17 cellular contexts compared by ENCODE assay signal in genomic region chrX:24341795-24342194, GRCh38. TPM values are rescaled to one million over a fixed set of nuclear protein-coding genes. Genes with fewer than 3 reads are reported as not detected.
A peak's percentile ranks its signal among the peaks of the same experiment; 100 is the strongest.
DNase-seq lines count a peak whose midpoint lies in the region; TF ChIP-seq lines count a peak whose summit lies in the region.
"Had no signal": no experiment of that assay in that cellular context is flagged by ENCODE, and none has a peak within 500 bp of the region (broad histone marks: within the 10 kb centered on the region; RNA-seq: fewer than 3 reads in every experiment).

No MANE protein-coding gene starts in this region.

- CTCF ChIA-PET in AG04450 (lab: Charles Lee): interaction anchor here (0.7 to 2.5 kb wide), 2 partner anchors 28 to 703 kb away, joined by 3 to 7 read pairs; no protein-coding TSS in a partner anchor

- POLR2A ChIA-PET in AG04450 (lab: Yijun Ruan, JAX): no interaction called here

- no peaks in the 10 kb centered on the region for H3K9me3 ChIP-seq in AG04450 (ENCODE audit: control insufficient read depth, insufficient read depth, low read length)
- H3K9me3 ChIP-seq: BE2C, gastrocnemius medialis, mucosa of descending colon had no signal

- no peak overlapping the region for H3K27ac ChIP-seq in AG04450 (ENCODE audit: low read depth, low read length)
- H3K27ac ChIP-seq: dorsolateral prefrontal cortex, gastrocnemius medialis had no signal

- DNase-seq in AG04450 (ENCODE audit: low read depth, low spot score) (peak; percentile 7), HCEC 1CT (peak; percentile 20), amniotic epithelial cell (ENCODE audit: low read depth) (peak; percentile 82), hepatic stellate cell (ENCODE audit: low spot score) (peak; percentile 17), T-helper 9 cell (no peak), NCI-H2029 treated with DMSO at 0.1 percent for 48 hours (lab: John Stamatoyannopoulos, UW) (no peak), CD1c-positive myeloid dendritic cell (ENCODE audit: extremely low spot score) (no peak), DMS53 (lab: John Stamatoyannopoulos, UW) (no peak)
- DNase-seq: activated CD4-positive, alpha-beta T cell treated with anti-CD3 and anti-CD28 coated beads for 4 hours; activated T-cell treated with anti-CD3 and anti-CD28 coated beads, Interleukin-2, amount 50 U/mL, for 4 hours; amygdala; BE2C; dorsolateral prefrontal cortex; gastrocnemius medialis; mucosa of descending colon; MV-4-11 had no signal

- H3K4me3 ChIP-seq in AG04450 (ENCODE audit: low read depth, low read length): no peak overlapping the region
- H3K4me3 ChIP-seq: dorsolateral prefrontal cortex, gastrocnemius medialis, mucosa of descending colon had no signal

- no peaks in the 10 kb centered on the region for H3K27me3 ChIP-seq in AG04450 (ENCODE audit: control insufficient read depth, insufficient read depth, low read length)
- H3K27me3 ChIP-seq: BE2C, gastrocnemius medialis had no signal

- TF ChIP-seq CTCF in AG04450 (IDR thresholded peaks at IDR 0.05; ENCODE audit: low read depth, low read length): no peak

RNA-seq across cellular contexts. Expression of gene SUPT20HL1, which starts 18.6 kb away (rescaled TPM):
- not detected in 2 replicates for polyA plus RNA-seq in AG04450 (2011; rRNA removed)
- polyA minus RNA-seq in AG04450 (2011; rRNA and poly(A)+ RNA removed): not detected in 2 replicates

RNA-seq across cellular contexts. Expression of gene SUPT20HL2, which starts 27.9 kb away (rescaled TPM):
- not detected in 2 replicates for polyA plus RNA-seq in AG04450 (2011; rRNA removed)
- polyA minus RNA-seq in AG04450 (2011; rRNA and poly(A)+ RNA removed): not detected in 2 replicates
- polyA plus RNA-seq: thymus had no signal

Comparison
In these comparisons a context has a peak if more than half of its experiments do, and no peak if none do; other contexts are left out.
1. DNase-seq: peak in AG04450 (single experiment), HCEC 1CT (single experiment), amniotic epithelial cell (single experiment) and hepatic stellate cell (single experiment); none in T-helper 9 cell (single experiment), NCI-H2029 treated with DMSO at 0.1 percent for 48 hours (single experiment), CD1c-positive myeloid dendritic cell (single experiment) and DMS53 (single experiment).